Comparison of ENCODE assay signal across 1 cellular context in genomic region chr15:76162784-76163428, GRCh38.
TF ChIP-seq lines count a peak whose summit lies in the region.

No MANE protein-coding gene starts in this region.

TF ChIP-seq in WTC11, 78 proteins besides CTCF, POLR2A, EP300 and RAD21 (continued from another document):
- TF ChIP-seq PRDM15 (CRISPR knock-in tag; IDR thresholded peaks at IDR 0.05) (no peak), ZNF121 (CRISPR knock-in tag; IDR thresholded peaks at IDR 0.05) (no peak), AR (CRISPR knock-in tag; IDR thresholded peaks at IDR 0.05) (no peak), ETV6 (CRISPR knock-in tag; IDR thresholded peaks at IDR 0.05) (no peak), ZNF232 (CRISPR knock-in tag; IDR thresholded peaks at IDR 0.05) (no peak)
